In genomic region chr12:96197503-96198272, GRCh38 we compare ENCODE assay signal across 9 cellular contexts. TPM values are rescaled to one million over a fixed set of nuclear protein-coding genes. Genes with fewer than 3 reads are reported as not detected.
A peak's percentile ranks its signal among the peaks of the same experiment; 100 is the strongest.
DNase-seq lines count a peak whose midpoint lies in the region; ATAC-seq and TF ChIP-seq lines count a peak whose summit lies in the region.
"Had no signal": no experiment of that assay in that cellular context is flagged by ENCODE, and none has a peak within 500 bp of the region (broad histone marks: within the 10 kb centered on the region; RNA-seq: fewer than 3 reads in every experiment).

No MANE protein-coding gene starts in this region.

- no peak for ATAC-seq in GM18868 (IDR thresholded peaks at IDR 0.05; ENCODE audit: unreplicated experiment)

- H3K36me3 Mint-ChIP-seq in CD14-positive monocyte = peaks cover 8 to 12% of the 10 kb centered on the region in 2 donors
- H3K36me3 Mint-ChIP-seq in neural crest cell (ENCODE audit: low read depth) = no peaks in the 10 kb centered on the region

- intact Hi-C loops in CD14-positive monocyte (cut with micrococcal nuclease) = loop anchor here in 1 of 2 donors (5.0 kb wide), 1 partner anchor 75 kb away; no protein-coding TSS in a partner anchor

- H3K27ac Mint-ChIP-seq in CD14-positive monocyte = peak overlapping the region in 6 of 7 donors; percentile 35 to 84 (median 68)
- H3K27ac Mint-ChIP-seq in neural crest cell (ENCODE audit: unreplicated experiment) = no peak overlapping the region

- DNase-seq in CD14-positive monocyte (ENCODE audit: low spot score) (no peak), M059J (ENCODE audit: low read depth) (peak; percentile 96), dedifferentiated amniotic fluid mesenchymal stem cell (ENCODE audit: extremely low spot score) (peak; percentile 74), neural crest cell (ENCODE audit: low read depth, low spot score) (no peak), activated gamma-delta T cell (lab: John Stamatoyannopoulos, UW) (no peak), NCI-H1436 treated with DMSO at 0.1 percent for 48 hours (lab: John Stamatoyannopoulos, UW) (no peak), D341Med (ENCODE audit: low spot score) (no peak)
- DNase-seq: NCI-H1092 had no signal

- peaks cover 50% of the 10 kb centered on the region for H3K4me1 Mint-ChIP-seq in CD14-positive monocyte
- peaks cover 33% of the 10 kb centered on the region for H3K4me1 Mint-ChIP-seq in neural crest cell

- H3K9me3 Mint-ChIP-seq in CD14-positive monocyte (no peaks in the 10 kb centered on the region), neural crest cell (no peaks in the 10 kb centered on the region)

- no peaks in the 10 kb centered on the region for H3K27me3 Mint-ChIP-seq in CD14-positive monocyte (ENCODE audit: low read depth in 3 of 3)
- H3K27me3 Mint-ChIP-seq in neural crest cell (ENCODE audit: low read depth) = no peaks in the 10 kb centered on the region

- TF ChIP-seq CTCF in CD14-positive monocyte (IDR thresholded peaks at IDR 0.05) = no peak
- TF ChIP-seq CTCF in neural crest cell (conservative IDR thresholded peaks at IDR 0.05) = no peak

- H3K4me3 Mint-ChIP-seq in CD14-positive monocyte (no peak overlapping the region), neural crest cell (peak overlapping the region; percentile 59)

RNA-seq across cellular contexts. Expression of gene ELK3, which starts 3.5 kb away (rescaled TPM):
- polyA plus RNA-seq in CD14-positive monocyte = 10 to 100 TPM; 12.1 to 14.6 TPM
- total RNA-seq in M059J (2014; rRNA removed; shearing (Covaris generic)) = 20.9 and 34.9 TPM in 2 replicates
- 19.0 and 24.3 TPM in 2 replicates for total RNA-seq in neural crest cell

Comparison
In these comparisons a context has a peak if more than half of its experiments do, and no peak if none do; other contexts are left out.
1. DNase-seq: peak in M059J (single experiment) and dedifferentiated amniotic fluid mesenchymal stem cell (single experiment); none in CD14-positive monocyte (single experiment), neural crest cell (single experiment), activated gamma-delta T cell (single experiment), NCI-H1436 treated with DMSO at 0.1 percent for 48 hours (single experiment) and D341Med (single experiment).